Comparison of ENCODE assay signal across 2 cellular contexts in the genomic region with DNA sequence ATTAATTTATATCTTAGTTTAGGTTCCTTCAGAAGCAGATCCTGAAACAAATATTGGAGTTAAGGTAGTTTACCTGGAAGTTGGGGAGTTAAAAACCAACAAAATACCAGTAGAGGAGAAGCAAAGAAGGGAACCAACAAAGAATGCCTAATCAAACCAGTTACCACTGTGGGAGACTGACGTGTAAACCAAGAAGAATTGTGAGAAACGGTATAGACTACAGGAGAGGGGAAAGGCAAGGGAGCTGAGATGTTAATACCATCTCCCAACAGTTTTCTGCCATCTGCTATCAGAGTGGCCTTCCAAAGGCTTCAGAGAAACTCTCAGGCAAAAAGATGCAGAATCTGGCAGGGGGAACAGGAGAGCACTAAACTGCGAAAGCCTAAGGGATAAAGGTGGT.
TF ChIP-seq lines count a peak whose summit lies in the region.

No MANE protein-coding gene starts in this region.

TF ChIP-seq in A549, 52 proteins besides CTCF, POLR2A, EP300 and RAD21 (continued from another document):
- TF ChIP-seq, protein P1, sequence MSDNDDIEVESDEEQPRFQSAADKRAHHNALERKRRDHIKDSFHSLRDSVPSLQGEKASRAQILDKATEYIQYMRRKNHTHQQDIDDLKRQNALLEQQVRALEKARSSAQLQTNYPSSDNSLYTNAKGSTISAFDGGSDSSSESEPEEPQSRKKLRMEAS (IDR thresholded peaks at IDR 0.05), result no peak
- no peak for TF ChIP-seq POLR2AphosphoS2 (conservative IDR thresholded peaks at IDR 0.05; ENCODE audit: low read length)
- TF ChIP-seq BCL3 (IDR thresholded peaks at IDR 0.05), result no peak
- TF ChIP-seq RCOR1 (IDR thresholded peaks at IDR 0.05; ENCODE audit: low read depth, low read length), result no peak
- TF ChIP-seq SREBF2 (IDR thresholded peaks at IDR 0.05), result no peak
- TF ChIP-seq RARB (CRISPR knock-in tag; IDR thresholded peaks at IDR 0.05), result no peak
- TF ChIP-seq TP53 (CRISPR knock-in tag; IDR thresholded peaks at IDR 0.05), result no peak

TF ChIP-seq in SK-N-SH, 30 proteins besides CTCF, POLR2A, EP300 and RAD21 (continued from another document):
- TF ChIP-seq, protein P2, sequence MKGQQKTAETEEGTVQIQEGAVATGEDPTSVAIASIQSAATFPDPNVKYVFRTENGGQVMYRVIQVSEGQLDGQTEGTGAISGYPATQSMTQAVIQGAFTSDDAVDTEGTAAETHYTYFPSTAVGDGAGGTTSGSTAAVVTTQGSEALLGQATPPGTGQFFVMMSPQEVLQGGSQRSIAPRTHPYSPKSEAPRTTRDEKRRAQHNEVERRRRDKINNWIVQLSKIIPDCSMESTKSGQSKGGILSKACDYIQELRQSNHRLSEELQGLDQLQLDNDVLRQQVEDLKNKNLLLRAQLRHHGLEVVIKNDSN (IDR thresholded peaks at IDR 0.05; ENCODE audit: borderline replicate concordance, low read depth), result no peak
- TF ChIP-seq FOXM1 (IDR thresholded peaks at IDR 0.05; ENCODE audit: low read depth) (no peak), FOXJ3 (CRISPR knock-in tag; IDR thresholded peaks at IDR 0.05) (no peak), RXRA (IDR thresholded peaks at IDR 0.05; ENCODE audit: borderline replicate concordance, low read depth) (no peak), EZH2phosphoT487 (IDR thresholded peaks at IDR 0.05; ENCODE audit: borderline replicate concordance, low read depth) (no peak), USF2 (IDR thresholded peaks at IDR 0.05; ENCODE audit: borderline replicate concordance, low read depth, low read length) (no peak)
